24 cellular contexts compared by ENCODE assay signal in the genomic region with DNA sequence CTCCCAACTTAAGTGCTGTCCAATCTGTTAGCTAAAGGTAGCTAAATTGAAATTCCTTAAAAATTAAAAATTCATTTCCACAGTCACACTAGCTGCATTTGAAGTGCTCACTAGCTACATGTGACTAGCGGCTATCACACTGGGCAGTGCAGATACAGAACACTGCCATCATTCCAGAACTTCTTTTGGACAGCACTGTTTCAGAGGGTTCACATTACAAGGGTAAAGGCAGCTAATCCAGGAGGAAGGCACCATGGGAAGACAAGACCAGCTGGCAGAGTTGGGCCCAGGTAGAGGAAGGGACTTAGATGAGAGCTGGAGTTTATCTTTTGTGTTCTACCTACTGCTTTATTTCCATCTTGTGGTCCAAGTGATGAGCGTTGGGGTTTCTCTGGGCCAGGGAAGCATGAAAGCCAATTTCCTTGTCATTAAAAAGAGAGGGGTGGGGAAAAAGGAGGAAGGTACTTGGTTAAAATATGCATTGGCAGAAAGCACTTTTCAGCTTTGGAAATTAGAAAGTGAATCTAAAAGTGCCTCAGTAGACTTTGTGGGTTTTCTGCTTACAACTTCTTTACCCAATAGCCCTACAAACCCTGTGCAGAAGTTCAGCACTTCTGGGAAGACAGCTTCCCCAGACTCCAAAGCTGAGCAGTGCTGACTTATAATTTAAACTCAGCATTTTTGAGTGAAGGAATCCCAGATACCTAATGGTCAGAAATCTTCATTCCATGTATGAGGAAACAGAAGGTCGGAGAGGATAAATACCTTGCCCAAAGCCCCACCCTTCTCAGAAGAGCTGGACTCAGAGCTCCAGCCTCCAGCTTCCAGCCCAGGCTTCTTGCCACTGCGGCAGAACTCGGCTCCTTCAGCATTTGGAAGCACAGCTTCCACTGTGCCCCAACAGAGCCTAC. TPM values are rescaled to one million over a fixed set of nuclear protein-coding genes. Genes with fewer than 3 reads are reported as not detected.
DNase-seq lines count a peak whose midpoint lies in the region.
"Had no signal": no experiment of that assay in that cellular context is flagged by ENCODE, and none has a peak within 500 bp of the region (broad histone marks: within the 10 kb centered on the region; RNA-seq: fewer than 3 reads in every experiment).

No MANE protein-coding gene starts in this region.

- H3K27me3 Mint-ChIP-seq in activated CD4-positive, alpha-beta memory T cell treated with anti-CD3 and anti-CD28 coated beads, Interleukin-2, amount 10 ng/mL, durations not matched to agents 7 days and 5 days, result peaks cover 6% of the 10 kb centered on the region
- H3K27me3 Mint-ChIP-seq in activated CD4-positive, alpha-beta memory T cell treated with anti-CD3 and anti-CD28 coated beads for 36 hours, result no peaks in the 10 kb centered on the region
- peaks cover 10% of the 10 kb centered on the region for H3K27me3 Mint-ChIP-seq in T-helper 2 cell treated with Interferon-gamma antibody and Interleukin-4, amounts not matched to agents 5 μg/mL and 100 μg/mL, for 36 hours (ENCODE audit: low read depth)

- H3K4me1 Mint-ChIP-seq in activated CD4-positive, alpha-beta memory T cell treated with anti-CD3 and anti-CD28 coated beads, Interleukin-2, amount 10 ng/mL, durations not matched to agents 7 days and 5 days, result peaks cover 51% of the 10 kb centered on the region
- H3K4me1 Mint-ChIP-seq in activated CD4-positive, alpha-beta memory T cell treated with anti-CD3 and anti-CD28 coated beads for 36 hours (ENCODE audit: low read depth), result peaks cover 10% of the 10 kb centered on the region
- peaks cover 47% of the 10 kb centered on the region for H3K4me1 Mint-ChIP-seq in T-helper 2 cell treated with Interferon-gamma antibody and Interleukin-4, amounts not matched to agents 5 μg/mL and 100 μg/mL, for 36 hours (ENCODE audit: low read depth)

- H4K20me1 ChIP-seq in BLaER1, result no peaks in the 10 kb centered on the region

- POLR2A ChIA-PET in activated CD4-positive, alpha-beta memory T cell treated with anti-CD3 and anti-CD28 coated beads, Interleukin-2, amount 10 ng/mL, durations not matched to agents 7 days and 5 days (lab: Charles Lee), result no interaction called here
- POLR2A ChIA-PET in activated CD4-positive, alpha-beta memory T cell treated with anti-CD3 and anti-CD28 coated beads for 36 hours (lab: Charles Lee), result no interaction called here

- no peaks in the 10 kb centered on the region for H3K9me3 ChIP-seq in BLaER1
- H3K9me3 ChIP-seq in mucosa of rectum (ENCODE audit: control insufficient read depth in 2 of 2, low read length in 2 of 2), result no peaks in the 10 kb centered on the region
- H3K9me3 ChIP-seq: SJCRH30 had no signal

- H3K27me3 ChIP-seq in BLaER1 (no peaks in the 10 kb centered on the region), mucosa of rectum (ENCODE audit: control insufficient read depth in 2 of 2, insufficient read depth in 2 of 2, low read length in 2 of 2) (no peaks in the 10 kb centered on the region)
- H3K27me3 ChIP-seq: SJCRH30 had no signal

- intact Hi-C loops in activated CD4-positive, alpha-beta memory T cell treated with anti-CD3 and anti-CD28 coated beads for 36 hours (cut with micrococcal nuclease), result no loop called here

- no peaks in the 10 kb centered on the region for H3K36me3 Mint-ChIP-seq in activated CD4-positive, alpha-beta memory T cell treated with anti-CD3 and anti-CD28 coated beads, Interleukin-2, amount 10 ng/mL, durations not matched to agents 7 days and 5 days (ENCODE audit: low read depth)
- no peaks in the 10 kb centered on the region for H3K36me3 Mint-ChIP-seq in activated CD4-positive, alpha-beta memory T cell treated with anti-CD3 and anti-CD28 coated beads for 36 hours
- H3K36me3 Mint-ChIP-seq in T-helper 2 cell treated with Interferon-gamma antibody and Interleukin-4, amounts not matched to agents 5 μg/mL and 100 μg/mL, for 36 hours (ENCODE audit: low read depth), result no peaks in the 10 kb centered on the region
- H3K36me3 Mint-ChIP-seq: CD4-positive, alpha-beta memory T cell had no signal

- H3K36me3 ChIP-seq in BLaER1, result no peaks in the 10 kb centered on the region
- peaks cover 3 to 4% of the 10 kb centered on the region in 2 donors for H3K36me3 ChIP-seq in mucosa of rectum (ENCODE audit: control insufficient read depth in 2 of 2, insufficient read depth in 2 of 2, low read length in 2 of 2)
- H3K36me3 ChIP-seq: SJCRH30 had no signal

- CTCF ChIA-PET in activated CD4-positive, alpha-beta memory T cell treated with anti-CD3 and anti-CD28 coated beads, Interleukin-2, amount 10 ng/mL, durations not matched to agents 7 days and 5 days (lab: Charles Lee), result interaction anchor here (0.9 to 1.4 kb wide), 3 partner anchors 10 to 40 kb away, joined by 3 to 4 read pairs (median 3); no protein-coding TSS in a partner anchor
- CTCF ChIA-PET in activated CD4-positive, alpha-beta memory T cell treated with anti-CD3 and anti-CD28 coated beads for 36 hours (lab: Charles Lee), result no interaction called here

- peak overlapping the region; percentile 30 for H3K27ac Mint-ChIP-seq in activated CD4-positive, alpha-beta memory T cell treated with anti-CD3 and anti-CD28 coated beads, Interleukin-2, amount 10 ng/mL, durations not matched to agents 7 days and 5 days
- H3K27ac Mint-ChIP-seq in activated CD4-positive, alpha-beta memory T cell treated with anti-CD3 and anti-CD28 coated beads for 36 hours, result no peak overlapping the region
- H3K27ac Mint-ChIP-seq in T-helper 2 cell treated with Interferon-gamma antibody and Interleukin-4, amounts not matched to agents 5 μg/mL and 100 μg/mL, for 36 hours, result peak overlapping the region; percentile 39

- H3K4me3 Mint-ChIP-seq in activated CD4-positive, alpha-beta memory T cell treated with anti-CD3 and anti-CD28 coated beads, Interleukin-2, amount 10 ng/mL, durations not matched to agents 7 days and 5 days, result no peak overlapping the region
- H3K4me3 Mint-ChIP-seq in activated CD4-positive, alpha-beta memory T cell treated with anti-CD3 and anti-CD28 coated beads for 36 hours, result no peak overlapping the region
- peak overlapping the region; percentile 43 for H3K4me3 Mint-ChIP-seq in T-helper 2 cell treated with Interferon-gamma antibody and Interleukin-4, amounts not matched to agents 5 μg/mL and 100 μg/mL, for 36 hours
- H3K4me3 Mint-ChIP-seq: CD4-positive, alpha-beta memory T cell had no signal

- H3K4me2 ChIP-seq in BLaER1, result peak overlapping the region; percentile 24; the same call in 1 of the 2 replicates
- H3K4me2 ChIP-seq: PC-9 had no signal

- H3K27ac ChIP-seq in BLaER1 (no peak overlapping the region), mucosa of rectum (ENCODE audit: low read depth in 2 of 2, low read length in 2 of 2) (peak overlapping the region; percentile 40 to 52)
- H3K27ac ChIP-seq: PC-9, SJCRH30 had no signal

- H3K4me1 ChIP-seq in BLaER1 (peaks cover 15% of the 10 kb centered on the region), mucosa of rectum (ENCODE audit: control insufficient read depth in 2 of 2, insufficient read depth in 2 of 2, low read length in 2 of 2) (peaks cover 38 to 54% of the 10 kb centered on the region in 2 donors)
- H3K4me1 ChIP-seq: SJCRH30 had no signal

- no peaks in the 10 kb centered on the region for H3K9me3 Mint-ChIP-seq in activated CD4-positive, alpha-beta memory T cell treated with anti-CD3 and anti-CD28 coated beads, Interleukin-2, amount 10 ng/mL, durations not matched to agents 7 days and 5 days
- H3K9me3 Mint-ChIP-seq in activated CD4-positive, alpha-beta memory T cell treated with anti-CD3 and anti-CD28 coated beads for 36 hours, result no peaks in the 10 kb centered on the region
- H3K9me3 Mint-ChIP-seq in T-helper 2 cell treated with Interferon-gamma antibody and Interleukin-4, amounts not matched to agents 5 μg/mL and 100 μg/mL, for 36 hours, result no peaks in the 10 kb centered on the region

- DNase-seq in activated CD4-positive, alpha-beta memory T cell treated with anti-CD3 and anti-CD28 coated beads, Interleukin-2, amount 10 ng/mL, durations not matched to agents 7 days and 5 days, result no peak
- no peak for DNase-seq in activated CD4-positive, alpha-beta memory T cell treated with anti-CD3 and anti-CD28 coated beads for 36 hours
- DNase-seq in T-helper 2 cell treated with Interferon-gamma antibody and Interleukin-4, amounts not matched to agents 5 μg/mL and 100 μg/mL, for 36 hours (ENCODE audit: low spot score), result no peak
- DNase-seq in DMS79 treated with DMSO at 0.1 percent for 48 hours (lab: John Stamatoyannopoulos, UW), result no peak
- no peak for DNase-seq in DMS53 treated with DMSO at 0.1 percent for 48 hours (lab: John Stamatoyannopoulos, UW; ENCODE audit: unreplicated experiment)
- DNase-seq: C1 segment of cervical spinal cord; CD4-positive, alpha-beta memory T cell; COR-L47; DMS53; EL; GDM1; HCEC 1CT; IMR-90; KG1; MM.1S; NCI-H2029; NCI-H446 treated with DMSO at 0.1 percent for 48 hours; NCI-H526; NCI-H82; NK-92 treated with Interleukin-12 subunit alpha and Interleukin-12 subunit beta, amount 100 ng/mL, for 24 hours; PC-9; SJCRH30 had no signal

- H3K9ac ChIP-seq in BLaER1 (no peak overlapping the region), mucosa of rectum (ENCODE audit: low read depth in 1 of 2, low read length in 2 of 2) (no peak overlapping the region)

- H3K4me3 ChIP-seq in BLaER1, result no peak overlapping the region
- no peak overlapping the region for H3K4me3 ChIP-seq in mucosa of rectum (ENCODE audit: low read length in 2 of 2)
- H3K4me3 ChIP-seq: PC-9, SJCRH30 had no signal

RNA-seq across cellular contexts. Expression of a gene that starts 49.5 kb away (rescaled TPM):
- total RNA-seq in activated CD4-positive, alpha-beta memory T cell treated with anti-CD3 and anti-CD28 coated beads, Interleukin-2, amount 10 ng/mL, durations not matched to agents 7 days and 5 days, result under 1 TPM; 0.78 to 0.88 TPM
- total RNA-seq in activated CD4-positive, alpha-beta memory T cell treated with anti-CD3 and anti-CD28 coated beads for 36 hours, result 1 to 10 TPM in 1 of 2 experiments, under 1 TPM in 1; 0.86 to 1.5 TPM

RNA-seq across cellular contexts. Expression of a gene that starts 50.5 kb away (rescaled TPM):
- total RNA-seq in activated CD4-positive, alpha-beta memory T cell treated with anti-CD3 and anti-CD28 coated beads, Interleukin-2, amount 10 ng/mL, durations not matched to agents 7 days and 5 days, result 10 to 100 TPM; 24.0 to 28.9 TPM
- total RNA-seq in activated CD4-positive, alpha-beta memory T cell treated with anti-CD3 and anti-CD28 coated beads for 36 hours, result 10 to 100 TPM; 19.0 to 19.5 TPM
